In the genomic region with DNA sequence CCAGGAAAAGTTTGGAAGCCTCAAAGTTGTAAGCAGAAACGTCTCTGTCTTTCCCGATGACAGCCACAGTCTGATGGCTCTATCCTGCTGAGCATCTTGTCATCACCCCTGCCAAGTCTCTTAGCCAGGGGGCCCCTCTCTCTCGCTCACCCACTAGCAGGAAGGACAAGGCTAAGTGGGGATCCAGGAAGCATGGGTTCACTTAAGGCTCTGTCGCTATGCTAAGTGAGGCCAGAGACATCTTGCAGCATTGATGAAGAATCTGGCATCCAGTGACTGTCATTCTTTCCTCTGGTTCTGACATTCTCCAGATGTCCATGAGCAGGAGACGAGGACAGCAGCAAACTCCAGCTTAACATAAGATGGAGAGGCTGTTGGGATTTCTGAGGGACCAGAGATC, we compare ENCODE assay signal across 22 cellular contexts.
"Had no signal": no experiment of that assay in that cellular context is flagged by ENCODE, and none has a peak within 500 bp of the region (broad histone marks: within the 10 kb centered on the region; RNA-seq: fewer than 3 reads in every experiment).

No MANE protein-coding gene starts in this region.

- DNase-seq: activated CD4-positive, alpha-beta memory T cell treated with anti-CD3 and anti-CD28 coated beads, Interleukin-2, amount 10 ng/mL, durations not matched to agents 7 days and 5 days; activated CD4-positive, alpha-beta T cell treated with anti-CD3 and anti-CD28 coated beads for 48 hours; activated effector memory CD4-positive, alpha-beta T cell treated with Interleukin-2 at 50 U/mL for 16 hours; activated naive CD4-positive, alpha-beta T cell treated with anti-CD3 and anti-CD28 coated beads for 36 hours; activated naive CD8-positive, alpha-beta T cell treated with anti-CD3 and anti-CD28 coated beads, Interleukin-2, amount 10 ng/mL, durations not matched to agents 7 days and 5 days; activated T-cell treated with anti-CD3 and anti-CD28 coated beads, Interleukin-2, amount 50 U/mL, for 72 hours; amniotic stem cell; colonic mucosa; left lung; midbrain; stimulated activated CD4-positive, alpha-beta T cell treated with anti-CD3 and anti-CD28 coated beads, Interleukin-2, amount 100 ng/mL, for 48 hours; stimulated activated naive CD4-positive, alpha-beta T cell; T-helper 2 cell; testis had no signal

- H3K36me3 ChIP-seq: breast epithelium, colonic mucosa, esophagus muscularis mucosa, gastroesophageal sphincter, heart left ventricle, left lung, neutrophil, pancreas, upper lobe of left lung had no signal

- H3K4me1 ChIP-seq: breast epithelium, colonic mucosa, esophagus muscularis mucosa, gastroesophageal sphincter, left lung, pancreas, testis, upper lobe of left lung had no signal

- H3K9me3 ChIP-seq: breast epithelium, colonic mucosa, esophagus muscularis mucosa, gastroesophageal sphincter, heart left ventricle, left lung, neutrophil, pancreas, testis, upper lobe of left lung had no signal

- ATAC-seq: activated T-cell treated with anti-CD3 and anti-CD28 coated beads, Interleukin-2, amount 50 U/mL, for 72 hours; left lung; natural killer cell treated with Interleukin-12 subunit alpha and Interleukin-12 subunit beta and Interleukin-15 and Interleukin-18, amount 100 ng/mL, for 72 hours had no signal

- FAIRE-seq: pancreas had no signal

- H3K27ac ChIP-seq: breast epithelium, colonic mucosa, esophagus muscularis mucosa, gastroesophageal sphincter, left lung, neutrophil, pancreas, testis, upper lobe of left lung had no signal

- H3K4me3 ChIP-seq: breast epithelium, colonic mucosa, esophagus muscularis mucosa, gastroesophageal sphincter, heart left ventricle, left lung, pancreas, testis, upper lobe of left lung had no signal

- H3K27me3 ChIP-seq: breast epithelium, colonic mucosa, esophagus muscularis mucosa, gastroesophageal sphincter, left lung, neutrophil, testis, upper lobe of left lung had no signal
